Comparison of ENCODE assay signal across 1 cellular context in the genomic region with DNA sequence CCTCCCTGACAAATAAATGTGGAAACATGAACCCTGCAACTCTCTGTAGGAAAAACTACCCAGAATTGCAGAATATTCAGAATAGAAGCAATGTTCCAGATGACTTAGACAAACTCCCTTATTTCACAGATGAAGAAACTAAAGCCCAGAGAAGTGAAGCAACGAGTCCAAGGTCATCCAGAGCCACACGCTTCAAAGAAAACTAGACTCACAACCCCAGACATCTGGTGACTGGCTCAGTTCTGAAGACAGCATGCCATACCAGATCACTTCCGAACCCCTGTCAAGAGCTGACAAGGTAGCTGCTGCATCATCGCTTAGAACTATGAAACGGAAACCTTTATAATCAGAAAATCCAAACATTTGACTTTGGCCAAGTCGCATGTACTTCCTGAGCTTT.
TF ChIP-seq lines count a peak whose summit lies in the region.

No MANE protein-coding gene starts in this region.

TF ChIP-seq in HepG2, 621 proteins besides CTCF, POLR2A, EP300 and RAD21:
- TF ChIP-seq RXRA (CRISPR knock-in tag; IDR thresholded peaks at IDR 0.05) (no peak), ZNF24 (IDR thresholded peaks at IDR 0.05) (no peak), HNF1B (CRISPR knock-in tag; IDR thresholded peaks at IDR 0.05) (no peak), TOE1 (CRISPR knock-in tag; IDR thresholded peaks at IDR 0.05) (no peak), ZNF598 (CRISPR knock-in tag; IDR thresholded peaks at IDR 0.05; ENCODE audit: borderline replicate concordance) (no peak), ATF6 (CRISPR knock-in tag; conservative IDR thresholded peaks at IDR 0.05) (no peak), ZNF350 (CRISPR knock-in tag; IDR thresholded peaks at IDR 0.05; ENCODE audit: borderline replicate concordance, low read depth) (no peak), RFXANK (CRISPR knock-in tag; IDR thresholded peaks at IDR 0.05) (no peak), NFATC3 (CRISPR knock-in tag; IDR thresholded peaks at IDR 0.05) (no peak), DZIP1 (CRISPR knock-in tag; IDR thresholded peaks at IDR 0.05) (no peak)
TF ChIP-seq in HepG2: peak in this region for 0.
